Comparison of ENCODE assay signal across 11 cellular contexts in the genomic region with DNA sequence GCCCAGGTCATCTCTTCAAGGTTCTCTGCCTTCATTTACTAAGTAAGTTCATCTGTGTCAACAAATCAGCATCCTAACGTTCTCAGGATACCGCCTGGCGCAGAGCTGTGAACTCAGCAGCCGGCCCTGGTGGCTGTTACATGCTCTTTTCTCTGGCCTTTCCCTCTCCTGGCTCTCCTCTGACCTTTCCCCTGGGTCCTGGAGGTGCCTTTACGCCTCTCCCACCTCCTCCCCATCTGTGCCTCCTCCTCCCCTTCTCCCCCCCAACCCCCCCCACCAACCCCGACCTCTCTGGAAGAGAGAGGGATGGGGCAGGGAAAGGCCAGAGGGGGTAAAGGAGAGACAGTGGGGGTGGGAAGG. TPM values are rescaled to one million over a fixed set of nuclear protein-coding genes. Genes with fewer than 3 reads are reported as not detected.
DNase-seq lines count a peak whose midpoint lies in the region; ATAC-seq lines count a peak whose summit lies in the region.
"Had no signal": no experiment of that assay in that cellular context is flagged by ENCODE, and none has a peak within 500 bp of the region (broad histone marks: within the 10 kb centered on the region; RNA-seq: fewer than 3 reads in every experiment).

No MANE protein-coding gene starts in this region.

- H3K4me1 Mint-ChIP-seq in activated CD4-positive, alpha-beta T cell treated with anti-CD3 and anti-CD28 coated beads, Interleukin-2, amount 10 ng/mL, durations not matched to agents 24 days and 14 days, result peaks cover 81% of the 10 kb centered on the region
- peaks cover 96% of the 10 kb centered on the region for H3K4me1 Mint-ChIP-seq in activated T-cell treated with anti-CD3 and anti-CD28 coated beads, Interleukin-2, amount 50 U/mL, for 72 hours (ENCODE audit: low read depth)
- H3K4me1 Mint-ChIP-seq in stimulated activated naive CD8-positive, alpha-beta T cell treated with anti-CD3 and anti-CD28 coated beads, Interleukin-15, Interleukin-2, amounts not matched to agents 100 ng/mL and 50 ng/mL, for 24 hours (ENCODE audit: low read depth), result peaks cover 95% of the 10 kb centered on the region

- H3K9me3 Mint-ChIP-seq in activated CD4-positive, alpha-beta T cell treated with anti-CD3 and anti-CD28 coated beads, Interleukin-2, amount 10 ng/mL, durations not matched to agents 24 days and 14 days, result peaks cover 3% of the 10 kb centered on the region
- no peaks in the 10 kb centered on the region for H3K9me3 Mint-ChIP-seq in activated T-cell treated with anti-CD3 and anti-CD28 coated beads, Interleukin-2, amount 50 U/mL, for 72 hours
- no peaks in the 10 kb centered on the region for H3K9me3 Mint-ChIP-seq in stimulated activated naive CD8-positive, alpha-beta T cell treated with anti-CD3 and anti-CD28 coated beads, Interleukin-15, Interleukin-2, amounts not matched to agents 100 ng/mL and 50 ng/mL, for 24 hours
- H3K9me3 Mint-ChIP-seq: H9 had no signal

- no peak for DNase-seq in activated CD4-positive, alpha-beta T cell treated with anti-CD3 and anti-CD28 coated beads, Interleukin-2, amount 10 ng/mL, durations not matched to agents 24 days and 14 days
- DNase-seq in activated CD4-positive, alpha-beta T cell treated with anti-CD3 and anti-CD28 coated beads for 4 hours, result no peak
- no peak for DNase-seq in activated T-cell treated with anti-CD3 and anti-CD28 coated beads, Interleukin-2, amount 50 U/mL, for 72 hours
- peak; percentile 58 for DNase-seq in left kidney (ENCODE audit: low read depth, low spot score)
- no peak for DNase-seq in HK-2 (ENCODE audit: unreplicated experiment)
- DNase-seq in DMS79 (lab: John Stamatoyannopoulos, UW), result no peak
- DNase-seq: activated CD4-positive, CD25-positive, alpha-beta regulatory T cell treated with anti-CD3 and anti-CD28 coated beads, Interleukin-2, amount 50 U/mL, for 72 hours; H9; trophoblast cell had no signal

- H3K36me3 Mint-ChIP-seq in activated CD4-positive, alpha-beta T cell treated with anti-CD3 and anti-CD28 coated beads, Interleukin-2, amount 10 ng/mL, durations not matched to agents 24 days and 14 days (ENCODE audit: low read depth), result peaks cover 57% of the 10 kb centered on the region
- peaks cover 9 to 17% of the 10 kb centered on the region in 2 donors for H3K36me3 Mint-ChIP-seq in activated T-cell treated with anti-CD3 and anti-CD28 coated beads, Interleukin-2, amount 50 U/mL, for 72 hours (ENCODE audit: insufficient read depth in 2 of 2)
- peaks cover 64% of the 10 kb centered on the region for H3K36me3 Mint-ChIP-seq in stimulated activated naive CD8-positive, alpha-beta T cell treated with anti-CD3 and anti-CD28 coated beads, Interleukin-15, Interleukin-2, amounts not matched to agents 100 ng/mL and 50 ng/mL, for 24 hours (ENCODE audit: low read depth)

- H3K4me3 Mint-ChIP-seq in activated CD4-positive, alpha-beta T cell treated with anti-CD3 and anti-CD28 coated beads, Interleukin-2, amount 10 ng/mL, durations not matched to agents 24 days and 14 days, result peak overlapping the region; percentile 79
- peak overlapping the region; percentile 61 to 76 for H3K4me3 Mint-ChIP-seq in activated T-cell treated with anti-CD3 and anti-CD28 coated beads, Interleukin-2, amount 50 U/mL, for 72 hours
- H3K4me3 Mint-ChIP-seq in stimulated activated naive CD8-positive, alpha-beta T cell treated with anti-CD3 and anti-CD28 coated beads, Interleukin-15, Interleukin-2, amounts not matched to agents 100 ng/mL and 50 ng/mL, for 24 hours, result peak overlapping the region; percentile 74

- ATAC-seq in activated T-cell treated with anti-CD3 and anti-CD28 coated beads, Interleukin-2, amount 50 U/mL, for 72 hours (replicated peaks in 1 of 2), result no peak
- no peak for ATAC-seq in HG02870 (IDR thresholded peaks at IDR 0.05; ENCODE audit: unreplicated experiment)

- peak overlapping the region; percentile 99 for H3K27ac Mint-ChIP-seq in activated CD4-positive, alpha-beta T cell treated with anti-CD3 and anti-CD28 coated beads, Interleukin-2, amount 10 ng/mL, durations not matched to agents 24 days and 14 days
- H3K27ac Mint-ChIP-seq in activated T-cell treated with anti-CD3 and anti-CD28 coated beads, Interleukin-2, amount 50 U/mL, for 72 hours, result peak overlapping the region; percentile 64
- peak overlapping the region; percentile 99 for H3K27ac Mint-ChIP-seq in stimulated activated naive CD8-positive, alpha-beta T cell treated with anti-CD3 and anti-CD28 coated beads, Interleukin-15, Interleukin-2, amounts not matched to agents 100 ng/mL and 50 ng/mL, for 24 hours
- H3K27ac Mint-ChIP-seq: H9 had no signal

- intact Hi-C loops in activated CD4-positive, alpha-beta T cell treated with anti-CD3 and anti-CD28 coated beads, Interleukin-2, amount 10 ng/mL, durations not matched to agents 24 days and 14 days (cut with micrococcal nuclease), result loop anchor here (10.0 kb wide), 1 partner anchor 956 kb away; no protein-coding TSS in a partner anchor

- no peaks in the 10 kb centered on the region for H3K27me3 Mint-ChIP-seq in activated CD4-positive, alpha-beta T cell treated with anti-CD3 and anti-CD28 coated beads, Interleukin-2, amount 10 ng/mL, durations not matched to agents 24 days and 14 days
- H3K27me3 Mint-ChIP-seq in activated T-cell treated with anti-CD3 and anti-CD28 coated beads, Interleukin-2, amount 50 U/mL, for 72 hours (ENCODE audit: low read depth), result no peaks in the 10 kb centered on the region
- H3K27me3 Mint-ChIP-seq in stimulated activated naive CD8-positive, alpha-beta T cell treated with anti-CD3 and anti-CD28 coated beads, Interleukin-15, Interleukin-2, amounts not matched to agents 100 ng/mL and 50 ng/mL, for 24 hours, result no peaks in the 10 kb centered on the region

RNA-seq across cellular contexts. Expression of a gene that starts 19.5 kb away (rescaled TPM):
- total RNA-seq in activated CD4-positive, alpha-beta T cell treated with anti-CD3 and anti-CD28 coated beads, Interleukin-2, amount 10 ng/mL, durations not matched to agents 24 days and 14 days, result 470 and 474 TPM in 2 replicates
- 100 to 1,000 TPM; 353 to 529 TPM for total RNA-seq in activated T-cell treated with anti-CD3 and anti-CD28 coated beads, Interleukin-2, amount 50 U/mL, for 72 hours

RNA-seq across cellular contexts. Expression of a gene that starts 49.9 kb away (rescaled TPM):
- total RNA-seq in activated CD4-positive, alpha-beta T cell treated with anti-CD3 and anti-CD28 coated beads, Interleukin-2, amount 10 ng/mL, durations not matched to agents 24 days and 14 days, result 36.7 and 36.9 TPM in 2 replicates
- total RNA-seq in activated T-cell treated with anti-CD3 and anti-CD28 coated beads, Interleukin-2, amount 50 U/mL, for 72 hours, result 10 to 100 TPM; 64.2 to 69.5 TPM
